ENCODE assay signal across 9 cellular contexts in genomic region chr6:28334272-28335039, GRCh38. TPM values are rescaled to one million over a fixed set of nuclear protein-coding genes. Genes with fewer than 3 reads are reported as not detected.
DNase-seq lines count a peak whose midpoint lies in the region; ATAC-seq and TF ChIP-seq lines count a peak whose summit lies in the region.
"Had no signal": no experiment of that assay in that cellular context is flagged by ENCODE, and none has a peak within 500 bp of the region (broad histone marks: within the 10 kb centered on the region; RNA-seq: fewer than 3 reads in every experiment).

No MANE protein-coding gene starts in this region.

- H3K36me3 ChIP-seq in heart right ventricle: peaks cover 0 to 9% (median 0%) of the 10 kb centered on the region in 9 donors
- no peaks in the 10 kb centered on the region for H3K36me3 ChIP-seq in ectodermal cell (ENCODE audit: control insufficient read depth, insufficient read depth, low read length)
- H3K36me3 ChIP-seq in vagina: peaks cover 0 to 1% of the 10 kb centered on the region in 2 donors

- TF ChIP-seq POLR2A in vagina (IDR thresholded peaks at IDR 0.05): no peak

- peak overlapping the region; percentile 48 for H3K4me3 Mint-ChIP-seq in neural crest cell
- H3K4me3 Mint-ChIP-seq: nephron had no signal

- H3K27ac ChIP-seq in heart right ventricle (peak overlapping the region; percentile 88 to 97 (median 92)), ectodermal cell (ENCODE audit: insufficient read depth, low read depth, low read length, poor library complexity, severe bottlenecking) (peak overlapping the region; percentile 100), vagina (peak overlapping the region; percentile 97)

- H3K4me3 ChIP-seq in heart right ventricle (peak overlapping the region in 8 of 10 donors; percentile 56 to 74 (median 64)), ectodermal cell (ENCODE audit: insufficient read depth, low read depth, low read length) (peak overlapping the region; percentile 92), vagina (peak overlapping the region; percentile 68 to 73)

- H3K4me1 ChIP-seq in heart right ventricle (peaks cover 0 to 25% (median 11%) of the 10 kb centered on the region in 9 donors), ectodermal cell (ENCODE audit: control insufficient read depth, insufficient read depth, low read length) (peaks cover 5% of the 10 kb centered on the region), vagina (peaks cover 18% of the 10 kb centered on the region)

- H3K27me3 Mint-ChIP-seq in neural crest cell (ENCODE audit: low read depth): no peaks in the 10 kb centered on the region

- ATAC-seq in heart right ventricle (no peak), Right ventricle myocardium superior (ENCODE audit: poor library complexity) (no peak), GM18520 (IDR thresholded peaks at IDR 0.05; ENCODE audit: unreplicated experiment) (no peak)

- TF ChIP-seq CTCF in heart right ventricle (IDR thresholded peaks at IDR 0.05): no peak
- TF ChIP-seq CTCF in neural crest cell (conservative IDR thresholded peaks at IDR 0.05): no peak
- no peak for TF ChIP-seq CTCF in vagina (IDR thresholded peaks at IDR 0.05)

- peaks cover 0 to 7% (median 0%) of the 10 kb centered on the region in 11 donors for H3K9me3 ChIP-seq in heart right ventricle
- no peaks in the 10 kb centered on the region for H3K9me3 ChIP-seq in ectodermal cell (ENCODE audit: control insufficient read depth, low read length)
- no peaks in the 10 kb centered on the region for H3K9me3 ChIP-seq in vagina

- H3K9me3 Mint-ChIP-seq in neural crest cell: peaks cover 15% of the 10 kb centered on the region

- H3K27me3 ChIP-seq in heart right ventricle (no peaks in the 10 kb centered on the region), ectodermal cell (ENCODE audit: control insufficient read depth, insufficient read depth, low read length, poor library complexity, severe bottlenecking) (no peaks in the 10 kb centered on the region), vagina (no peaks in the 10 kb centered on the region)

- intact Hi-C loops in heart right ventricle (cut with DNase I): loop anchor here in 8 of 10 donors (5.0 to 10.0 kb wide), 5 partner anchors 50 to 197 kb away; partner anchors contain the start of genes PGBD1 (in 4 of the 8) and ZSCAN26 (in 2 of the 8)
- intact Hi-C loops in Right ventricle myocardium superior (cut with DNase I): no loop called here
- intact Hi-C loops in vagina (cut with DNase I): no loop called here

- WGBS in heart right ventricle, 2 donors: 89 to 91% methylated on average over 7 of the region's 7 CpGs
- WGBS in ectodermal cell, 2 experiments: 88 to 100% methylated on average over 6 to 7 of the region's 7 CpGs

- H3K4me1 Mint-ChIP-seq in neural crest cell: no peaks in the 10 kb centered on the region
- H3K4me1 Mint-ChIP-seq: nephron had no signal

- H3K36me3 Mint-ChIP-seq in neural crest cell (ENCODE audit: low read depth): peaks cover 14% of the 10 kb centered on the region

- no peak for DNase-seq in heart right ventricle
- DNase-seq in Right ventricle myocardium superior: no peak
- DNase-seq in neural crest cell (ENCODE audit: low read depth, low spot score): no peak
- DNase-seq in vagina (ENCODE audit: extremely low spot score in 2 of 2): no peak
- no peak for DNase-seq in NCI-H1105 treated with DMSO at 0.1 percent for 48 hours (lab: John Stamatoyannopoulos, UW)
- no peak for DNase-seq in NCI-H446 (lab: John Stamatoyannopoulos, UW)

- H3K27ac Mint-ChIP-seq in neural crest cell (ENCODE audit: unreplicated experiment): peak overlapping the region; percentile 91
- H3K27ac Mint-ChIP-seq: nephron had no signal

RNA-seq across cellular contexts. Expression of gene ZSCAN31, which starts 1.5 kb away (rescaled TPM):
- total RNA-seq in heart right ventricle (10 to 100 TPM in 8 of 10 donors, 1 to 10 TPM in 2; 8.0 to 17.4 (median 11.9) TPM), Right ventricle myocardium superior (8.1 TPM), neural crest cell (5.7 and 6.7 TPM in 2 replicates), vagina (11.3 TPM)
- polyA plus RNA-seq in heart right ventricle: 1 to 10 TPM; 3.3 to 7.1 TPM
- polyA plus RNA-seq in ectodermal cell (2013, experiment 1 of 4): 5.2 TPM
- polyA plus RNA-seq in ectodermal cell (2013, experiment 2 of 4): 6.8 TPM
- 6.0 TPM for polyA plus RNA-seq in ectodermal cell (2013, experiment 3 of 4)
- 6.0 TPM for polyA plus RNA-seq in ectodermal cell (2013, experiment 4 of 4)

RNA-seq across cellular contexts. Expression of gene ZKSCAN3, which starts 15.3 kb away (rescaled TPM):
- total RNA-seq in heart right ventricle (1 to 10 TPM; 3.1 to 6.8 (median 5.1) TPM), Right ventricle myocardium superior (3.6 TPM), neural crest cell (11.5 and 12.1 TPM in 2 replicates), vagina (2.9 TPM)
- 1 to 10 TPM; 1.0 to 2.1 TPM for polyA plus RNA-seq in heart right ventricle
- polyA plus RNA-seq in ectodermal cell (2013, experiment 1 of 4): 8.4 TPM
- 8.9 TPM for polyA plus RNA-seq in ectodermal cell (2013, experiment 2 of 4)
- polyA plus RNA-seq in ectodermal cell (2013, experiment 3 of 4): 6.2 TPM
- 7.1 TPM for polyA plus RNA-seq in ectodermal cell (2013, experiment 4 of 4)

RNA-seq across cellular contexts. Expression of gene PGBD1, which starts 53.1 kb away (rescaled TPM):
- total RNA-seq in heart right ventricle (1 to 10 TPM; 1.6 to 3.6 (median 2.7) TPM), Right ventricle myocardium superior (2.3 TPM), neural crest cell (13.6 and 14.4 TPM in 2 replicates), vagina (5.2 TPM)
- 1 to 10 TPM; 2.9 to 4.6 TPM for polyA plus RNA-seq in heart right ventricle
- polyA plus RNA-seq in ectodermal cell (2013, experiment 1 of 4): 13.9 TPM
- 13.9 TPM for polyA plus RNA-seq in ectodermal cell (2013, experiment 2 of 4)
- 11.4 TPM for polyA plus RNA-seq in ectodermal cell (2013, experiment 3 of 4)
- polyA plus RNA-seq in ectodermal cell (2013, experiment 4 of 4): 10.8 TPM

Comparison
In these comparisons a context has a peak if more than half of its experiments do, and no peak if none do; other contexts are left out.
1. intact Hi-C loops: an anchor here in heart right ventricle (5.0 to 10.0 kb wide); none called in Right ventricle myocardium superior and vagina.